ENCODE assay signal across 5 cellular contexts in genomic region chr17:19042369-19042768, GRCh38. TPM values are rescaled to one million over a fixed set of nuclear protein-coding genes. Genes with fewer than 3 reads are reported as not detected.
DNase-seq lines count a peak whose midpoint lies in the region; ATAC-seq, FAIRE-seq and TF ChIP-seq lines count a peak whose summit lies in the region.
"Not testable (repeated sequence)": the region's sequence is repeated elsewhere in the genome, so short reads cannot be mapped to it uniquely, and the experiment has no call there.
"Had no signal": no experiment of that assay in that cellular context is flagged by ENCODE, and none has a peak within 500 bp of the region (broad histone marks: within the 10 kb centered on the region; RNA-seq: fewer than 3 reads in every experiment).

No MANE protein-coding gene starts in this region.

- ATAC-seq in activated B cell treated with CpG ODN at 0.5 μM for 24 hours (ENCODE audit: low read depth) (peak; percentile 55), memory B cell (ENCODE audit: low read depth) (peak; percentile 22)
- ATAC-seq in stimulated activated memory B cell treated with anti-CD40 and anti-IgM and Interleukin-4, amounts not matched to agents 10 μg/mL and 1 μg/mL and 100 μg/mL, for 72 hours, result peak; percentile 70

- not testable (repeated sequence) for H3K36me3 Mint-ChIP-seq in activated B cell treated with CpG ODN at 0.5 μM for 24 hours (ENCODE audit: low read depth); memory B cell; stimulated activated memory B cell treated with anti-CD40 and anti-IgM and Interleukin-4, amounts not matched to agents 10 μg/mL and 1 μg/mL and 100 μg/mL, for 72 hours

- not testable (repeated sequence) for H3K27me3 Mint-ChIP-seq in activated B cell treated with CpG ODN at 0.5 μM for 24 hours; memory B cell; stimulated activated memory B cell treated with anti-CD40 and anti-IgM and Interleukin-4, amounts not matched to agents 10 μg/mL and 1 μg/mL and 100 μg/mL, for 72 hours

- peak; percentile 40 for FAIRE-seq in GM12891 (lab: Jason Lieb, UNC)

- not testable (repeated sequence) for TF ChIP-seq POLR2A in GM12891 (IDR thresholded peaks at IDR 0.05; ENCODE audit: low read depth, low read length)

- H3K4me1 Mint-ChIP-seq in activated B cell treated with CpG ODN at 0.5 μM for 24 hours; memory B cell; stimulated activated memory B cell treated with anti-CD40 and anti-IgM and Interleukin-4, amounts not matched to agents 10 μg/mL and 1 μg/mL and 100 μg/mL, for 72 hours: not testable (repeated sequence)

- H3K27ac Mint-ChIP-seq in activated B cell treated with CpG ODN at 0.5 μM for 24 hours; memory B cell; stimulated activated memory B cell treated with anti-CD40 and anti-IgM and Interleukin-4, amounts not matched to agents 10 μg/mL and 1 μg/mL and 100 μg/mL, for 72 hours: not testable (repeated sequence)

- not testable (repeated sequence) for H3K9me3 Mint-ChIP-seq in activated B cell treated with CpG ODN at 0.5 μM for 24 hours; memory B cell; stimulated activated memory B cell treated with anti-CD40 and anti-IgM and Interleukin-4, amounts not matched to agents 10 μg/mL and 1 μg/mL and 100 μg/mL, for 72 hours

- POLR2A ChIA-PET in activated B cell treated with CpG ODN at 0.5 μM for 24 hours (lab: Charles Lee), result not testable (repeated sequence)

- CTCF ChIA-PET in activated B cell treated with CpG ODN at 0.5 μM for 24 hours (lab: Charles Lee), result not testable (repeated sequence)

- not testable (repeated sequence) for DNase-seq in GM12891 (ENCODE audit: insufficient read length, low spot score); activated B cell treated with CpG ODN at 0.5 μM for 24 hours; memory B cell (ENCODE audit: low spot score in 2 of 2)

- intact Hi-C loops in activated B cell treated with CpG ODN at 0.5 μM for 24 hours (cut with micrococcal nuclease), result not testable (repeated sequence)

- TF ChIP-seq CTCF in activated B cell treated with CpG ODN at 0.5 μM for 24 hours (IDR thresholded peaks at IDR 0.05), result not testable (repeated sequence)

- H3K4me3 Mint-ChIP-seq in activated B cell treated with CpG ODN at 0.5 μM for 24 hours; memory B cell; stimulated activated memory B cell treated with anti-CD40 and anti-IgM and Interleukin-4, amounts not matched to agents 10 μg/mL and 1 μg/mL and 100 μg/mL, for 72 hours: not testable (repeated sequence)

RNA-seq across cellular contexts. Expression of gene GRAP, which starts 4.4 kb away (rescaled TPM):
- 20.8 TPM for polyA plus RNA-seq in GM12891 (2012; ENCODE audit: low read depth, missing spikeins)
- total RNA-seq in activated B cell treated with CpG ODN at 0.5 μM for 24 hours, result 31.5 and 39.2 TPM in 2 replicates
- total RNA-seq: Calu3 had no signal

RNA-seq across cellular contexts. Expression of gene FAM83G, which starts 37.8 kb away (rescaled TPM):
- polyA plus RNA-seq in GM12891 (2012; ENCODE audit: low read depth, missing spikeins), result 3.9 TPM
- 13.3 and 13.9 TPM in 2 replicates for total RNA-seq in activated B cell treated with CpG ODN at 0.5 μM for 24 hours
